2 cellular contexts compared by ENCODE assay signal in genomic region chr17:4163951-4164350, GRCh38.
A peak's percentile ranks its signal among the peaks of the same experiment; 100 is the strongest.
TF ChIP-seq lines count a peak whose summit lies in the region.

No MANE protein-coding gene starts in this region.

TF ChIP-seq in A549, 52 proteins besides CTCF, POLR2A, EP300 and RAD21:
- TF ChIP-seq RCOR1 (IDR thresholded peaks at IDR 0.05; ENCODE audit: low read depth, low read length): no peak
- TF ChIP-seq MAFK (IDR thresholded peaks at IDR 0.05; ENCODE audit: partially characterized antibody): peak; percentile 2
- no peak for TF ChIP-seq ZNF302 (CRISPR knock-in tag; IDR thresholded peaks at IDR 0.05)
- TF ChIP-seq BHLHE40 (IDR thresholded peaks at IDR 0.05; ENCODE audit: low read depth, low read length): no peak

TF ChIP-seq in K562, 482 proteins besides CTCF, POLR2A, EP300 and RAD21:
- peak; percentile 71 for TF ChIP-seq NFE2 (IDR thresholded peaks at IDR 0.05; ENCODE audit: low read depth)
- TF ChIP-seq KDM1A (IDR thresholded peaks at IDR 0.05): no peak
- no peak for TF ChIP-seq TSC22D4 (tag; IDR thresholded peaks at IDR 0.05)
- peak; percentile 79 for TF ChIP-seq CEBPB (tag; IDR thresholded peaks at IDR 0.05)
- no peak for TF ChIP-seq ARID3B (CRISPR knock-in tag; IDR thresholded peaks at IDR 0.05; ENCODE audit: borderline replicate concordance)
- peak; percentile 42 for TF ChIP-seq ZNF316 (IDR thresholded peaks at IDR 0.05)
- TF ChIP-seq MAFG (tag; conservative IDR thresholded peaks at IDR 0.05): peak; percentile 68
- TF ChIP-seq SMARCB1 (IDR thresholded peaks at IDR 0.05; ENCODE audit: insufficient read length, low read depth): no peak
- no peak for TF ChIP-seq BRD4 (IDR thresholded peaks at IDR 0.05)
- TF ChIP-seq PHF8 (IDR thresholded peaks at IDR 0.05; ENCODE audit: borderline replicate concordance, low read length): no peak
- peak; percentile 41; the same call in 1 of the 2 replicates for TF ChIP-seq VEZF1 (CRISPR knock-in tag; IDR thresholded peaks at IDR 0.05)
- TF ChIP-seq STAT5B (CRISPR knock-in tag; IDR thresholded peaks at IDR 0.05): no peak
- TF ChIP-seq IRF9 (tag; IDR thresholded peaks at IDR 0.05): no peak
- TF ChIP-seq C11orf30 (IDR thresholded peaks at IDR 0.05; ENCODE audit: low read depth): peak; percentile 64
- no peak for TF ChIP-seq ZNF696 (CRISPR knock-in tag; conservative IDR thresholded peaks at IDR 0.05)
- TF ChIP-seq CEBPG (CRISPR knock-in tag; IDR thresholded peaks at IDR 0.05): no peak
- TF ChIP-seq CEBPG (tag; conservative IDR thresholded peaks at IDR 0.05 in 1 of 2, IDR thresholded peaks at IDR 0.05 in 1 of 2): peak in 1 of 2 experiments; percentile 37; a peak in 1 of 4 replicates
- no peak for TF ChIP-seq ZFP1 (CRISPR knock-in tag; IDR thresholded peaks at IDR 0.05)
- TF ChIP-seq POLR2G (IDR thresholded peaks at IDR 0.05; ENCODE audit: low read depth, low read length): no peak
